ENCODE assay signal across 14 cellular contexts in the genomic region with DNA sequence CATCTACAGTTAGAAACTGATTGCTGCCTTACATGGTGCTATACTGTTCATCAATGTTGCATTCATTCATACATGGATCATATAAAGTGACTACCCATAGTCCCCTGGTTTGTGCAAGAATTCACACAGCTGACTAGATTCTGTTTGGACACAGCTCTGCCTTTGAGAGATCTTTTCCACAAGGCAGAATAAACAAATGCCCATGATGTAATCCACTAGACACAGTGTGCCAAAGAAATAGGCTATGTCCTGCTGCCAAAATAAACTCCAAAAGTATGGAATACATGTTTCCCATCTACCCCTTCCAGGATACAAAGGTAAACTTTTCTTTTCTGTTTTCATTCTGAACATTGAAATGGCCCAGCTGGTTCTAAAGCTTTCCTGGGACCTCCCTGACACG.
DNase-seq lines count a peak whose midpoint lies in the region; ATAC-seq and TF ChIP-seq lines count a peak whose summit lies in the region.
"Had no signal": no experiment of that assay in that cellular context is flagged by ENCODE, and none has a peak within 500 bp of the region (broad histone marks: within the 10 kb centered on the region; RNA-seq: fewer than 3 reads in every experiment).

No MANE protein-coding gene starts in this region.

- H3K36me3 ChIP-seq in ascending aorta = no peaks in the 10 kb centered on the region
- H3K36me3 ChIP-seq in spleen = no peaks in the 10 kb centered on the region

- intact Hi-C loops in ascending aorta (cut with DNase I) (loop anchor here (5.0 kb wide), 1 partner anchor 244 kb away; no protein-coding TSS in a partner anchor), left ventricle myocardium superior (cut with micrococcal nuclease) (no loop called here), spleen (cut with DNase I; ENCODE audit: low total_unique reads) (no loop called here)

- WGBS in spleen, 5 donors = 66 to 96% (median 72%) methylated on average over 1 of the region's 1 CpG

- no peak for TF ChIP-seq CTCF in ascending aorta (IDR thresholded peaks at IDR 0.05)
- no peak for TF ChIP-seq CTCF in spleen (IDR thresholded peaks at IDR 0.05 in 8 of 11, conservative IDR thresholded peaks at IDR 0.05 in 3 of 11)

- H3K4me3 ChIP-seq in ascending aorta (no peak overlapping the region), skeletal muscle cell (ENCODE audit: low read depth, low read length) (no peak overlapping the region), spleen (no peak overlapping the region)

- H3K27me3 ChIP-seq in ascending aorta (no peaks in the 10 kb centered on the region), spleen (replicated peaks in 1 of 7) (no peaks in the 10 kb centered on the region)

- H3K9me3 ChIP-seq in ascending aorta (no peaks in the 10 kb centered on the region), spleen (no peaks in the 10 kb centered on the region)

- DNase-seq in HCEC 1CT = peak; percentile 51
- DNase-seq in ascending aorta (ENCODE audit: low spot score in 2 of 2) = no peak
- DNase-seq in left ventricle myocardium superior = no peak
- DNase-seq in skeletal muscle cell (ENCODE audit: low read depth) = peak; percentile 28
- no peak for DNase-seq in COLO668 (lab: John Stamatoyannopoulos, UW; ENCODE audit: unreplicated experiment)
- no peak for DNase-seq in spleen
- no peak for DNase-seq in 8988T
- DNase-seq: activated CD8-positive, alpha-beta memory T cell treated with anti-CD3 and anti-CD28 coated beads for 24 hours; activated naive CD4-positive, alpha-beta T cell treated with anti-CD3 and anti-CD28 coated beads, Interleukin-2, amount 50 U/mL, for 16 hours; Calu3; dermis blood vessel endothelial cell; mesendoderm; NCI-H1048 had no signal

- TF ChIP-seq POLR2A in spleen (IDR thresholded peaks at IDR 0.05) = no peak

- peaks cover 0 to 33% of the 10 kb centered on the region in 2 donors for H3K4me1 ChIP-seq in ascending aorta
- no peaks in the 10 kb centered on the region for H3K4me1 ChIP-seq in spleen

- H3K27ac ChIP-seq in ascending aorta (peak overlapping the region; percentile 63 to 82), spleen (no peak overlapping the region)

- peak; percentile 79 for ATAC-seq in left ventricle myocardium superior
- ATAC-seq in HG03280 (IDR thresholded peaks at IDR 0.05; ENCODE audit: unreplicated experiment) = no peak

Comparison
In these comparisons a context has a peak if more than half of its experiments do, and no peak if none do; other contexts are left out.
1. DNase-seq: peak in HCEC 1CT (single experiment) and skeletal muscle cell (single experiment); none in ascending aorta (0 of 2), left ventricle myocardium superior (single experiment), COLO668 (single experiment), spleen (single experiment) and 8988T (single experiment).
2. H3K27ac ChIP-seq: peak in ascending aorta (2 of 2); none in spleen (0 of 8).